Comparison of ENCODE assay signal across 7 cellular contexts in the genomic region with DNA sequence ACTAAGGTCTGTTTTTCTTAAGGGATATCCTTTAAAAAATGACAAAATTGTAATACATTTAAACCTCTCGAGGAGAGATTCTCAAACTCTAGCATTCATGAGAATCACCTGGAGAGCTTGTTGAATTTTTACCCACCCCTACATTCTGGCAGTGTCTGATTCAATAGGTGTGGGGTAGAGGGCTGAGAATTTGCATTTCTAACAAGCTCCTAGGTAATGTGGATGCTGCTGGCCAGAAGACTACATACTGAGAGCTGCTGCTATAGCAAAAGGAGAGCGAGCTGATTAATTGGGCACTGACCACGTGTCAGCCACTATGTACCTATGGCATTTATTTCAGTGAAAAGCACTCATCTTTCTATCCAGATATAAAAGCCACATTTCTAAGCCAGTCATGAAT.
"Had no signal": no experiment of that assay in that cellular context is flagged by ENCODE, and none has a peak within 500 bp of the region (broad histone marks: within the 10 kb centered on the region; RNA-seq: fewer than 3 reads in every experiment).

No MANE protein-coding gene starts in this region.

- H3K27me3 Mint-ChIP-seq: IgD-negative memory B cell had no signal

- H3K4me1 Mint-ChIP-seq: IgD-negative memory B cell had no signal

- ATAC-seq: HepG2, K562 had no signal

- H3K36me3 Mint-ChIP-seq: IgD-negative memory B cell had no signal

- H3K27ac Mint-ChIP-seq: IgD-negative memory B cell had no signal

- H3K4me3 Mint-ChIP-seq: IgD-negative memory B cell had no signal

- DNase-seq: IMR-90, KBM-7, KG1 had no signal

- H3K27ac ChIP-seq: HL-60 had no signal

- H3K4me3 ChIP-seq: K562 had no signal
